ENCODE assay signal across 8 cellular contexts in genomic region chr1:157170677-157171515, GRCh38. TPM values are rescaled to one million over a fixed set of nuclear protein-coding genes. Genes with fewer than 3 reads are reported as not detected.
DNase-seq lines count a peak whose midpoint lies in the region; ATAC-seq and TF ChIP-seq lines count a peak whose summit lies in the region.
"Had no signal": no experiment of that assay in that cellular context is flagged by ENCODE, and none has a peak within 500 bp of the region (broad histone marks: within the 10 kb centered on the region; RNA-seq: fewer than 3 reads in every experiment).

No MANE protein-coding gene starts in this region.

- no peak for TF ChIP-seq EP300 in SK-N-SH (IDR thresholded peaks at IDR 0.05; ENCODE audit: borderline replicate concordance in 1 of 2, low read depth in 1 of 2, low read length in 1 of 2)

- H2AFZ ChIP-seq in SK-N-SH (ENCODE audit: low read depth), result no peak overlapping the region

- no peak overlapping the region for H3K4me3 Mint-ChIP-seq in nephron progenitor cell

- H3K36me3 Mint-ChIP-seq in nephron progenitor cell (ENCODE audit: low read depth), result no peaks in the 10 kb centered on the region

- H3K4me1 Mint-ChIP-seq in nephron progenitor cell, result peaks cover 15% of the 10 kb centered on the region

- 55% methylated on average over 20 of the region's 22 CpGs for WGBS in SK-N-SH (ENCODE audit: low lambda C conversion rate)

- H3K4me3 ChIP-seq in SK-N-SH (ENCODE audit: low read depth in 2 of 2, low read length in 1 of 2) (no peak overlapping the region; a peak in 1 of 4 replicates), cardiac fibroblast (replicated peaks in 1 of 2; ENCODE audit: low read depth in 2 of 2, low read length in 2 of 2) (no peak overlapping the region)
- H3K4me3 ChIP-seq: pancreas had no signal

- H3K27me3 Mint-ChIP-seq in nephron progenitor cell (ENCODE audit: low read depth, poor library complexity), result peaks cover 14% of the 10 kb centered on the region

- H3K27ac Mint-ChIP-seq in nephron progenitor cell, result peak overlapping the region; percentile 25

- peaks cover 0 to 7% of the 10 kb centered on the region in 2 experiments; a peak in 1 of 4 replicates for H3K4me1 ChIP-seq in SK-N-SH (ENCODE audit: control insufficient read depth in 1 of 2, insufficient read depth in 2 of 2, low read depth in 1 of 2, low read length in 1 of 2)
- H3K4me1 ChIP-seq: pancreas had no signal

- H3K27ac ChIP-seq in SK-N-SH (ENCODE audit: low read depth in 2 of 2, low read length in 1 of 2), result no peak overlapping the region
- H3K27ac ChIP-seq: pancreas had no signal

- TF ChIP-seq CTCF in SK-N-SH (IDR thresholded peaks at IDR 0.05) (peak; percentile 67), cardiac fibroblast (IDR thresholded peaks at IDR 0.05; ENCODE audit: low read depth, low read length) (peak; percentile 63), nephron progenitor cell (IDR thresholded peaks at IDR 0.05) (peak; percentile 56)

- H4K20me1 ChIP-seq in SK-N-SH (ENCODE audit: insufficient read depth), result no peaks in the 10 kb centered on the region

- H3K9me3 ChIP-seq in SK-N-SH, result no peaks in the 10 kb centered on the region
- H3K9me3 ChIP-seq: pancreas had no signal

- no peak for ATAC-seq in GM21528 (IDR thresholded peaks at IDR 0.05; ENCODE audit: low FRiP score, unreplicated experiment)

- TF ChIP-seq RAD21 in SK-N-SH (IDR thresholded peaks at IDR 0.05; ENCODE audit: low read length), result no peak

- CTCF ChIA-PET in SK-N-SH (lab: Yijun Ruan, JAX), result interaction anchor here (1.0 to 3.1 kb wide), 7 partner anchors 10 to 137 kb away, joined by 3 to 12 read pairs (median 5); no protein-coding TSS in a partner anchor

- H3K79me2 ChIP-seq in SK-N-SH (ENCODE audit: insufficient read depth), result no peaks in the 10 kb centered on the region

- H3K9ac ChIP-seq in SK-N-SH, result no peak overlapping the region

- no peaks in the 10 kb centered on the region for H3F3A ChIP-seq in SK-N-SH (replicated peaks; ENCODE audit: insufficient read depth)

- POLR2A ChIA-PET in SK-N-SH (lab: Yijun Ruan, JAX), result no interaction called here

- H3K36me3 ChIP-seq in SK-N-SH (replicated peaks in 1 of 2; ENCODE audit: control insufficient read depth in 1 of 2, insufficient read depth in 2 of 2, low read length in 1 of 2), result no peaks in the 10 kb centered on the region
- H3K36me3 ChIP-seq: pancreas had no signal

- in situ Hi-C loops in KBM-7 (cut with MboI; ENCODE audit: low pct_unique_long_range_greater_than_20kb, low sequenced_read_pairs), result no loop called here

- peaks cover 37% of the 10 kb centered on the region; the same call in 1 of the 2 replicates for H3K27me3 ChIP-seq in SK-N-SH (ENCODE audit: insufficient read depth)
- H3K27me3 ChIP-seq: pancreas had no signal

- H3K4me2 ChIP-seq in SK-N-SH, result no peak overlapping the region

- DNase-seq in EL (peak; percentile 34), KBM-7 (peak; percentile 74), SK-N-SH (no peak), cardiac fibroblast (ENCODE audit: low read depth in 2 of 2) (peak; percentile 17 to 56), nephron progenitor cell (peak; percentile 76), dedifferentiated amniotic fluid mesenchymal stem cell (ENCODE audit: extremely low spot score) (no peak)

- no peaks in the 10 kb centered on the region for H3K9me2 ChIP-seq in SK-N-SH

- H3K9me3 Mint-ChIP-seq in nephron progenitor cell, result no peaks in the 10 kb centered on the region

TF ChIP-seq in SK-N-SH, 30 proteins besides CTCF, POLR2A, EP300 and RAD21:
- TF ChIP-seq ZBTB33 (IDR thresholded peaks at IDR 0.05; ENCODE audit: borderline replicate concordance, low read depth) (no peak), RFX5 (IDR thresholded peaks at IDR 0.05; ENCODE audit: low read length) (no peak), EZH2phosphoT487 (IDR thresholded peaks at IDR 0.05; ENCODE audit: borderline replicate concordance, low read depth) (no peak), MAX (IDR thresholded peaks at IDR 0.05; ENCODE audit: low read depth) (no peak), FOXM1 (IDR thresholded peaks at IDR 0.05; ENCODE audit: low read depth) (no peak), NRF1 (IDR thresholded peaks at IDR 0.05; ENCODE audit: low read depth, low read length) (no peak), YY1 (IDR thresholded peaks at IDR 0.05; ENCODE audit: low read depth) (no peak), TAF1 (IDR thresholded peaks at IDR 0.05; ENCODE audit: borderline replicate concordance, low read depth, low read length) (no peak), IRF3 (IDR thresholded peaks at IDR 0.05; ENCODE audit: low read depth, low read length) (no peak), GATA2 (CRISPR knock-in tag; IDR thresholded peaks at IDR 0.05) (no peak), USF1 (IDR thresholded peaks at IDR 0.05; ENCODE audit: borderline replicate concordance, low read depth) (no peak), TCF12 (IDR thresholded peaks at IDR 0.05) (no peak), FOSL2 (IDR thresholded peaks at IDR 0.05; ENCODE audit: borderline replicate concordance, low read depth) (no peak)
TF ChIP-seq in SK-N-SH: peak in this region for 0.

RNA-seq across cellular contexts. Expression of gene ETV3, which starts 32.7 kb away (rescaled TPM):
- 5.4 and 8.5 TPM in 2 replicates for polyA plus RNA-seq in SK-N-SH (2012; rRNA removed)
- 5.2 and 5.6 TPM in 2 replicates for polyA plus RNA-seq in SK-N-SH (2012; cell fraction: cytosol; rRNA removed)
- polyA plus RNA-seq in SK-N-SH (2012; cell fraction: nucleus; rRNA removed), result 9.4 and 16.2 TPM in 2 replicates

Comparison
In these comparisons a context has a peak if more than half of its experiments do, and no peak if none do; other contexts are left out.
1. DNase-seq: peak in EL (single experiment), KBM-7 (single experiment), cardiac fibroblast (2 of 2) and nephron progenitor cell (single experiment); none in SK-N-SH (single experiment) and dedifferentiated amniotic fluid mesenchymal stem cell (single experiment).
2. Peak in every context shown above with its lines, with median percentiles within 50 percentile points of each other: CTCF ChIP-seq.